In the genomic region with DNA sequence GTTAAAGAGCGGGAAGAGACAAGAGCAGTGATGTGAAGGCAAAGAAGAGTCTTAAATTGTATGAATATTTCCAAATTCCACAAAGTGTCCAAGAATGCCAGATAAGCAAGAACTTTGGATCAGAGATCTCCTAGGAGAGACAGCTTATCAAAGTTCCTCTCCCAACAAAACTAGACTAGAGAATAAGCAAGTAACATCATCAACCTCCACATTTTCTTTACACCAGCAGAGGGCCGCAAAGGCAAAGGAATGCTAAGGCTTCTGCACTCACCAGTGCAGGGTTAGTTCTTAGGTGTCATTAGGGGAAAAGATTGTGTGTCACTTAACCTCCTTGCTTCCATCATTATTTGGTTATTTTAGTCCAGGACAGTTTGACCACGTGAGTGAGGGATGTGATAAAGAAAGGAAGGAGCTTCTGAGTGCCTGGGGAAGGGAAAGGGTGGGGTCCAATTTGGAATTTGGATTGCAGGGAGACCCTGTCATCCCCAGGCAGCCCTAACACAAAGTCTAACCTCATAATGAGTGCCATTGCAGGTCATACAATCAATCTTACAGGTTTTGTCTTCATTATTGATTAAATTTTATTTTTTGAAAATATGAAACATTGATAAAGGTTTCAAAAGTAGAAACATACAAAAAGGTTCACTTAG, we compare ENCODE assay signal across 8 cellular contexts. TPM values are rescaled to one million over a fixed set of nuclear protein-coding genes. Genes with fewer than 3 reads are reported as not detected.
A peak's percentile ranks its signal among the peaks of the same experiment; 100 is the strongest.
DNase-seq lines count a peak whose midpoint lies in the region; ATAC-seq and TF ChIP-seq lines count a peak whose summit lies in the region.

No MANE protein-coding gene starts in this region.

- no peak overlapping the region for H3K27ac Mint-ChIP-seq in activated CD4-positive, alpha-beta T cell treated with anti-CD3 and anti-CD28 coated beads, Interleukin-2, amount 10 ng/mL, durations not matched to agents 24 days and 14 days

- POLR2A ChIA-PET in AG04450 (lab: Yijun Ruan, JAX), result no interaction called here

- H3K36me3 Mint-ChIP-seq in activated CD4-positive, alpha-beta T cell treated with anti-CD3 and anti-CD28 coated beads, Interleukin-2, amount 10 ng/mL, durations not matched to agents 24 days and 14 days (ENCODE audit: low read depth), result no peaks in the 10 kb centered on the region

- peaks cover 2% of the 10 kb centered on the region for H3K4me1 Mint-ChIP-seq in activated CD4-positive, alpha-beta T cell treated with anti-CD3 and anti-CD28 coated beads, Interleukin-2, amount 10 ng/mL, durations not matched to agents 24 days and 14 days

- intact Hi-C loops in activated CD4-positive, alpha-beta T cell treated with anti-CD3 and anti-CD28 coated beads, Interleukin-2, amount 10 ng/mL, durations not matched to agents 24 days and 14 days (cut with micrococcal nuclease), result loop anchor here (1.0 to 5.0 kb wide), 3 partner anchors 155 to 424 kb away; no protein-coding TSS in a partner anchor
- intact Hi-C loops in lower lobe of right lung (cut with DNase I), result loop anchor here (5.0 kb wide), 1 partner anchor 152 kb away; no protein-coding TSS in a partner anchor

- no peak overlapping the region for H3K4me3 Mint-ChIP-seq in activated CD4-positive, alpha-beta T cell treated with anti-CD3 and anti-CD28 coated beads, Interleukin-2, amount 10 ng/mL, durations not matched to agents 24 days and 14 days

- H3K4me3 ChIP-seq in AG04450 (ENCODE audit: low read depth, low read length) (no peak overlapping the region), lower lobe of right lung (no peak overlapping the region)

- no peaks in the 10 kb centered on the region for H3K9me3 ChIP-seq in AG04450 (ENCODE audit: control insufficient read depth, insufficient read depth, low read length)
- H3K9me3 ChIP-seq in lower lobe of right lung, result no peaks in the 10 kb centered on the region

- TF ChIP-seq CTCF in AG04450 (IDR thresholded peaks at IDR 0.05; ENCODE audit: low read depth, low read length), result peak; percentile 81
- peak; percentile 75 for TF ChIP-seq CTCF in lower lobe of right lung (IDR thresholded peaks at IDR 0.05)

- no peaks in the 10 kb centered on the region for H3K4me1 ChIP-seq in lower lobe of right lung

- no peaks in the 10 kb centered on the region for H3K27me3 ChIP-seq in AG04450 (ENCODE audit: control insufficient read depth, insufficient read depth, low read length)
- H3K27me3 ChIP-seq in lower lobe of right lung (ENCODE audit: low read depth), result no peaks in the 10 kb centered on the region

- no peak overlapping the region for H3K27ac ChIP-seq in AG04450 (ENCODE audit: low read depth, low read length)
- no peak overlapping the region for H3K27ac ChIP-seq in lower lobe of right lung

- CTCF ChIA-PET in AG04450 (lab: Charles Lee), result interaction anchor here (0.6 to 4.6 kb wide), 45 partner anchors 8 to 1331 kb away, joined by 3 to 32 read pairs (median 5); a partner anchor contains a TSS

- peaks cover 2% of the 10 kb centered on the region for H3K27me3 Mint-ChIP-seq in activated CD4-positive, alpha-beta T cell treated with anti-CD3 and anti-CD28 coated beads, Interleukin-2, amount 10 ng/mL, durations not matched to agents 24 days and 14 days

- ATAC-seq in GM18511 (IDR thresholded peaks at IDR 0.05; ENCODE audit: unreplicated experiment), result peak; percentile 92
- ATAC-seq in HG03097 (IDR thresholded peaks at IDR 0.05; ENCODE audit: low FRiP score, unreplicated experiment), result peak; percentile 75
- ATAC-seq in lower lobe of right lung, result peak; percentile 91

- DNase-seq in AG04450 (ENCODE audit: low read depth, low spot score) (peak; percentile 32), NCI-H460 (ENCODE audit: extremely low read depth, low read depth) (peak; percentile 62), dermis blood vessel endothelial cell (peak; percentile 80), lower lobe of right lung (no peak)
- peak; percentile 91 for DNase-seq in activated CD4-positive, alpha-beta T cell treated with anti-CD3 and anti-CD28 coated beads, Interleukin-2, amount 10 ng/mL, durations not matched to agents 24 days and 14 days
- peak; percentile 22 to 33 for DNase-seq in stimulated activated CD8-positive, alpha-beta memory T cell treated with anti-CD3 and anti-CD28 coated beads, Interleukin-15, amount 100 ng/mL, for 48 hours (ENCODE audit: low read depth in 2 of 2)

- no peaks in the 10 kb centered on the region for H3K36me3 ChIP-seq in lower lobe of right lung

- no peaks in the 10 kb centered on the region for H3K9me3 Mint-ChIP-seq in activated CD4-positive, alpha-beta T cell treated with anti-CD3 and anti-CD28 coated beads, Interleukin-2, amount 10 ng/mL, durations not matched to agents 24 days and 14 days

RNA-seq across cellular contexts. Expression of a gene that starts 7.5 kb away (rescaled TPM):
- 59.6 and 76.3 TPM in 2 replicates for polyA plus RNA-seq in AG04450 (2011; rRNA removed)
- 15.5 and 30.2 TPM in 2 replicates for polyA minus RNA-seq in AG04450 (2011; rRNA and poly(A)+ RNA removed)
- total RNA-seq in NCI-H460 (2014; rRNA removed; shearing (Covaris generic)), result 33.2 and 34.6 TPM in 2 replicates
- 26.6 and 28.1 TPM in 2 replicates for polyA plus RNA-seq in NCI-H460 (2014; cell fraction: nucleus; rRNA removed)
- 79.3 and 79.6 TPM in 2 replicates for total RNA-seq in activated CD4-positive, alpha-beta T cell treated with anti-CD3 and anti-CD28 coated beads, Interleukin-2, amount 10 ng/mL, durations not matched to agents 24 days and 14 days
- total RNA-seq in dermis blood vessel endothelial cell, result 110 and 161 TPM in 2 replicates
- 69.5 TPM for total RNA-seq in lower lobe of right lung
